Comparison of ENCODE assay signal across 1 cellular context in genomic region chr2:3738454-3738853, GRCh38.
TF ChIP-seq lines count a peak whose summit lies in the region.

No MANE protein-coding gene starts in this region.

TF ChIP-seq in GM23338, 12 proteins besides CTCF, POLR2A, EP300 and RAD21 (continued from another document):
- no peak for TF ChIP-seq ZNF462 (CRISPR knock-in tag; IDR thresholded peaks at IDR 0.05)
- TF ChIP-seq ZNF331 (CRISPR knock-in tag; IDR thresholded peaks at IDR 0.05; ENCODE audit: low read depth): no peak
- TF ChIP-seq ZNF114 (CRISPR knock-in tag; IDR thresholded peaks at IDR 0.05): no peak
- no peak for TF ChIP-seq POLR2AphosphoS5 (IDR thresholded peaks at IDR 0.05; ENCODE audit: low read depth)
- no peak for TF ChIP-seq JUNB (IDR thresholded peaks at IDR 0.05; ENCODE audit: unreplicated experiment)
- no peak for TF ChIP-seq REST (IDR thresholded peaks at IDR 0.05; ENCODE audit: unreplicated experiment)
